ENCODE assay signal across 23 cellular contexts in the genomic region with DNA sequence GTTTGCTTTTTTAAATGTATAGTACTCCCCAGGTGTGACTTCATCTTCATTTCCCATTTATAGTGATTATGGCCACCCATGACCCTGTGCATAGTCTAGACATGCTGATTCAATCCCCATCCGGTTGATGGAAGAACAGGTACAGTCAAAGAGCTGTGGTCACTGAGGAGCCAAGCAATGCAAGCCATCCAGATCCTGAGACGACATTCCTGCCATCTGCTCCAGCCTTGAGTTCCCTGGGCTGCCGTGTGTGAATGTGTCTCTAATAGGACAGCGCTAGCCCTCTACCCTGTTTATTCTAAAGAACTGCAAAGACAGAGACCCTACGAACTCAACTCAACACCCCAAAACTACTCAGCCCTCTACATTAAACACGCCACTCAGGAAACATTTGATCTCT. TPM values are rescaled to one million over a fixed set of nuclear protein-coding genes. Genes with fewer than 3 reads are reported as not detected.
DNase-seq lines count a peak whose midpoint lies in the region; ATAC-seq, FAIRE-seq and TF ChIP-seq lines count a peak whose summit lies in the region.
"Had no signal": no experiment of that assay in that cellular context is flagged by ENCODE, and none has a peak within 500 bp of the region (broad histone marks: within the 10 kb centered on the region; RNA-seq: fewer than 3 reads in every experiment).

No MANE protein-coding gene starts in this region.

- TF ChIP-seq CTCF in neural crest cell (conservative IDR thresholded peaks at IDR 0.05), result no peak

- H3K27me3 Mint-ChIP-seq in neural crest cell (ENCODE audit: low read depth), result peaks cover 82% of the 10 kb centered on the region
- peaks cover 17% of the 10 kb centered on the region for H3K27me3 Mint-ChIP-seq in stimulated activated memory B cell treated with anti-CD40 and anti-IgM and Interleukin-4, amounts not matched to agents 10 μg/mL and 1 μg/mL and 100 μg/mL, for 72 hours

- peak overlapping the region; percentile 24 for H3K4me3 Mint-ChIP-seq in neural crest cell
- H3K4me3 Mint-ChIP-seq in stimulated activated memory B cell treated with anti-CD40 and anti-IgM and Interleukin-4, amounts not matched to agents 10 μg/mL and 1 μg/mL and 100 μg/mL, for 72 hours, result no peak overlapping the region
- H3K4me3 Mint-ChIP-seq: CD4-positive, CD25-positive, alpha-beta regulatory T cell had no signal

- no peak for TF ChIP-seq POLR2A in H54 (IDR thresholded peaks at IDR 0.05; ENCODE audit: low read depth, low read length)

- peaks cover 7% of the 10 kb centered on the region for H3K4me1 Mint-ChIP-seq in neural crest cell
- H3K4me1 Mint-ChIP-seq in stimulated activated memory B cell treated with anti-CD40 and anti-IgM and Interleukin-4, amounts not matched to agents 10 μg/mL and 1 μg/mL and 100 μg/mL, for 72 hours, result no peaks in the 10 kb centered on the region

- H3K27me3 ChIP-seq in H7 (ENCODE audit: control insufficient read depth, insufficient read depth, low read length), result peaks cover 32% of the 10 kb centered on the region
- H3K27me3 ChIP-seq: BLaER1 had no signal

- peak; percentile 51 for DNase-seq in D341Med (ENCODE audit: low spot score)
- DNase-seq in H7, result peak; percentile 2
- DNase-seq in cerebellum (ENCODE audit: low spot score), result peak; percentile 71
- no peak for DNase-seq in neural crest cell (ENCODE audit: low read depth, low spot score)
- no peak for DNase-seq in DMS53 (lab: John Stamatoyannopoulos, UW)
- no peak for DNase-seq in H54 (ENCODE audit: insufficient read length, low spot score)
- DNase-seq: CD4-positive, CD25-positive, alpha-beta regulatory T cell; GDM1; NCI-H1048; NCI-H1417; NCI-H1694; NCI-H2029 treated with DMSO at 0.1 percent for 48 hours; NCI-H446 treated with DMSO at 0.1 percent for 48 hours; PC-9; Right ventricle myocardium superior had no signal

- H3K36me3 Mint-ChIP-seq in neural crest cell (ENCODE audit: low read depth), result no peaks in the 10 kb centered on the region
- no peaks in the 10 kb centered on the region for H3K36me3 Mint-ChIP-seq in stimulated activated memory B cell treated with anti-CD40 and anti-IgM and Interleukin-4, amounts not matched to agents 10 μg/mL and 1 μg/mL and 100 μg/mL, for 72 hours
- H3K36me3 Mint-ChIP-seq: CD4-positive, CD25-positive, alpha-beta regulatory T cell had no signal

- H3K27ac Mint-ChIP-seq in neural crest cell (ENCODE audit: unreplicated experiment), result no peak overlapping the region
- H3K27ac Mint-ChIP-seq in stimulated activated memory B cell treated with anti-CD40 and anti-IgM and Interleukin-4, amounts not matched to agents 10 μg/mL and 1 μg/mL and 100 μg/mL, for 72 hours, result no peak overlapping the region
- H3K27ac Mint-ChIP-seq: CD4-positive, CD25-positive, alpha-beta regulatory T cell had no signal

- H3K4me3 ChIP-seq in H7 (ENCODE audit: insufficient read depth, low read depth, low read length), result no peak overlapping the region
- H3K4me3 ChIP-seq: BLaER1, GM12878, PC-9, SJSA1 had no signal

- FAIRE-seq in H54 (lab: Jason Lieb, UNC), result no peak
- FAIRE-seq: A204.1, GM12878 had no signal

- H3K9me3 Mint-ChIP-seq in neural crest cell, result no peaks in the 10 kb centered on the region
- H3K9me3 Mint-ChIP-seq in stimulated activated memory B cell treated with anti-CD40 and anti-IgM and Interleukin-4, amounts not matched to agents 10 μg/mL and 1 μg/mL and 100 μg/mL, for 72 hours, result peaks cover 8% of the 10 kb centered on the region

- H3K36me3 ChIP-seq in H7 (replicated peaks; ENCODE audit: control insufficient read depth, insufficient read depth, low read length), result no peaks in the 10 kb centered on the region
- H3K36me3 ChIP-seq: BLaER1, SJSA1 had no signal

- ATAC-seq in stimulated activated memory B cell treated with anti-CD40 and anti-IgM and Interleukin-4, amounts not matched to agents 10 μg/mL and 1 μg/mL and 100 μg/mL, for 72 hours, result no peak
- ATAC-seq: GM12878 had no signal

RNA-seq across cellular contexts. Expression of a gene that starts 1.7 kb away (rescaled TPM):
- not detected in 2 replicates for total RNA-seq in H7 (2014; rRNA removed; shearing (Covaris generic))
- 126 TPM for total RNA-seq in cerebellum
- 0.33 and 0.57 TPM in 2 replicates for total RNA-seq in neural crest cell
- total RNA-seq: CD4-positive, CD25-positive, alpha-beta regulatory T cell; GM12878; H4; HT-29; PC-9; Right ventricle myocardium superior; RPMI7951; SJSA1 had no signal

Comparison
In these comparisons a context has a peak if more than half of its experiments do, and no peak if none do; other contexts are left out.
1. DNase-seq: peak in D341Med (single experiment), H7 (single experiment) and cerebellum (single experiment); none in neural crest cell (single experiment), DMS53 (single experiment) and H54 (single experiment).
2. RNA of a gene that starts 1.7 kb away (total RNA-seq): 126 TPM in cerebellum (single experiment); 0.33 to 0.57 TPM in neural crest cell and not detected in H7; every median in the first group is over 10 times any median in the second.